Comparison of ENCODE assay signal across 1 cellular context in genomic region chr3:136535906-136536305, GRCh38.
A peak's percentile ranks its signal among the peaks of the same experiment; 100 is the strongest.
TF ChIP-seq lines count a peak whose summit lies in the region.

No MANE protein-coding gene starts in this region.

TF ChIP-seq in SK-N-SH, 30 proteins besides CTCF, POLR2A, EP300 and RAD21 (continued from another document):
- TF ChIP-seq CHD2 (IDR thresholded peaks at IDR 0.05; ENCODE audit: low read length, partially characterized antibody) = no peak
- TF ChIP-seq MEF2A (IDR thresholded peaks at IDR 0.05; ENCODE audit: borderline replicate concordance, low read depth) = no peak
- TF ChIP-seq TEAD4 (IDR thresholded peaks at IDR 0.05; ENCODE audit: borderline replicate concordance, insufficient read depth) = peak; percentile 26; the same call in 1 of the 2 replicates
- no peak for TF ChIP-seq MAX (IDR thresholded peaks at IDR 0.05; ENCODE audit: low read depth)
- no peak for TF ChIP-seq NRF1 (IDR thresholded peaks at IDR 0.05; ENCODE audit: low read depth, low read length)
- TF ChIP-seq JUND (IDR thresholded peaks at IDR 0.05) = peak; percentile 78
- TF ChIP-seq TCF12 (IDR thresholded peaks at IDR 0.05) = peak; percentile 50
